Comparison of ENCODE assay signal across 33 cellular contexts in the genomic region with DNA sequence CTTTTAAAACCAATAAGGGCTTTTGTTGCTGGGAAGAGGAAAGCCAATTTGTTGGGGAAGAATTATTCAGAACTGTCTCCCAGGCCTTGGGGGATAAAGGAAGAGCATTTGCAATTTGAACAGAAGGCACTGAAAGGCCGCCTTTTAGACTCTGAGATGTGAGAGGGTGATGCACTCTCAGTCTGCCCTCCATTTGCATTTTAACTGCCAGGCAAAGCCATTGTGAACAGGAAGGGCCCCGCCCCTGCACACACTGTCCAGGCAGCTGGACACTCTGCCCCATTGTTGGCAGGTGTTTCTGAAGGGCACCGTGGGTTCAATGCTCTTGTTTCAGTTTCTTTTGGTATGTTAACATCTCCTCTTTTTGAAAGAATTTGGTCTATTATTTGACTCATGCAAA.
DNase-seq lines count a peak whose midpoint lies in the region; ATAC-seq, FAIRE-seq and TF ChIP-seq lines count a peak whose summit lies in the region.
"Had no signal": no experiment of that assay in that cellular context is flagged by ENCODE, and none has a peak within 500 bp of the region (broad histone marks: within the 10 kb centered on the region; RNA-seq: fewer than 3 reads in every experiment).

No MANE protein-coding gene starts in this region.

- no peaks in the 10 kb centered on the region for H3K79me2 ChIP-seq in GM12878 (ENCODE audit: control insufficient read depth, insufficient read depth, low read length)
- H3K79me2 ChIP-seq: parathyroid adenoma had no signal

- no peaks in the 10 kb centered on the region for H3K27me3 ChIP-seq in HAP-1 (ENCODE audit: low read depth)
- peaks cover 2% of the 10 kb centered on the region in 2 experiments; a peak in 3 of 4 replicates for H3K27me3 ChIP-seq in GM12878 (replicated peaks in 1 of 2; ENCODE audit: control insufficient read depth in 2 of 2, insufficient read depth in 2 of 2, low read length in 1 of 2)
- H3K27me3 ChIP-seq: cardiac muscle cell, right lobe of liver, suprapubic skin had no signal

- H3K9ac ChIP-seq in GM12878 (ENCODE audit: control insufficient read depth, insufficient read depth, low read length), result no peak overlapping the region
- H3K9ac ChIP-seq: KMS-11, parathyroid adenoma had no signal

- POLR2A ChIA-PET in GM12878 (lab: Charles Lee), result no interaction called here

- ATAC-seq in GM12878 (peak; percentile 41; the same call in 1 of the 3 replicates), HG03354 (IDR thresholded peaks at IDR 0.05; ENCODE audit: poor library complexity, severe bottlenecking, unreplicated experiment) (no peak), HG02884 (IDR thresholded peaks at IDR 0.05; ENCODE audit: unreplicated experiment) (no peak)
- ATAC-seq: left cardiac atrium; right lobe of liver; stimulated activated effector memory CD8-positive, alpha-beta T cell treated with anti-CD3 and anti-CD28 coated beads, Interleukin-12 subunit alpha, Interleukin-12 subunit beta, amount 100 ng/mL, for 72 hours had no signal

- DNase-seq in NCI-H1092 treated with DMSO at 0.1 percent for 48 hours (lab: John Stamatoyannopoulos, UW), result peak; percentile 5
- no peak for DNase-seq in NCI-H1092 (lab: John Stamatoyannopoulos, UW)
- peak; percentile 75 to 81 for DNase-seq in HAP-1 (ENCODE audit: low spot score in 2 of 2)
- DNase-seq in GM12878 (ENCODE audit: low read depth, low spot score), result no peak
- peak; percentile 9 for DNase-seq in putamen (ENCODE audit: low spot score)
- no peak for DNase-seq in activated naive CD4-positive, alpha-beta T cell treated with anti-CD3 and anti-CD28 coated beads, Interleukin-2, amount 10 ng/mL, durations not matched to agents 7 days and 5 days
- DNase-seq: activated CD4-positive, alpha-beta memory T cell treated with anti-CD3 and anti-CD28 coated beads for 36 hours; activated CD4-positive, CD25-positive, alpha-beta regulatory T cell treated with anti-CD3 and anti-CD28 coated beads, Interleukin-2, amount 50 U/mL, for 72 hours; activated naive CD8-positive, alpha-beta T cell treated with anti-CD3 and anti-CD28 coated beads for 36 hours; aorta; CD4-positive, alpha-beta memory T cell; left cardiac atrium; mammary epithelial cell; NCI-H1694; NCI-H524; right lobe of liver; RPMI8226; stimulated activated CD4-positive, alpha-beta T cell treated with anti-CD3 and anti-CD28 coated beads, Interleukin-12 subunit alpha, Interleukin-12 subunit beta, amount 100 ng/mL, for 4 hours; stimulated activated CD4-positive, alpha-beta T cell treated with anti-CD3 and anti-CD28 coated beads, Interleukin-4, amount 100 ng/mL, for 24 hours; T-helper 1 cell had no signal

- no peak for TF ChIP-seq RAD21 in GM12878 (IDR thresholded peaks at IDR 0.05; ENCODE audit: insufficient read depth, low read depth, low read length)

- no peak overlapping the region for H2AFZ ChIP-seq in GM12878 (ENCODE audit: control insufficient read depth, low read depth, low read length)
- H2AFZ ChIP-seq: parathyroid adenoma had no signal

- H3K36me3 ChIP-seq in HAP-1 (replicated peaks) (no peaks in the 10 kb centered on the region), GM12878 (ENCODE audit: control insufficient read depth in 2 of 2, insufficient read depth in 2 of 2, low read length in 1 of 2) (no peaks in the 10 kb centered on the region)
- H3K36me3 ChIP-seq: cardiac muscle cell, right lobe of liver, suprapubic skin had no signal

- TF ChIP-seq EP300 in GM12878 (IDR thresholded peaks at IDR 0.05; ENCODE audit: borderline replicate concordance in 1 of 2, control insufficient read depth in 1 of 2, low read depth in 2 of 2, low read length in 2 of 2), result no peak

- SMC1A ChIA-PET in GM12878 (lab: Charles Lee; ENCODE audit: uncharacterized antibody, unreplicated experiment), result interaction anchor here (0.7 to 0.9 kb wide), 2 partner anchors 57 to 345 kb away, joined by 3 read pairs; no protein-coding TSS in a partner anchor

- CTCF ChIA-PET in GM12878 (lab: Yijun Ruan, JAX), result no interaction called here
- CTCF ChIA-PET in activated naive CD4-positive, alpha-beta T cell treated with anti-CD3 and anti-CD28 coated beads, Interleukin-2, amount 10 ng/mL, durations not matched to agents 7 days and 5 days (lab: Charles Lee), result no interaction called here

- TF ChIP-seq POLR2A in GM12878 (IDR thresholded peaks at IDR 0.05; ENCODE audit: low read depth, low read length), result no peak

- no peaks in the 10 kb centered on the region for H3K9me3 Mint-ChIP-seq in activated naive CD4-positive, alpha-beta T cell treated with anti-CD3 and anti-CD28 coated beads, Interleukin-2, amount 10 ng/mL, durations not matched to agents 7 days and 5 days
- H3K9me3 Mint-ChIP-seq: activated CD4-positive, alpha-beta memory T cell treated with anti-CD3 and anti-CD28 coated beads for 36 hours; activated naive CD8-positive, alpha-beta T cell treated with anti-CD3 and anti-CD28 coated beads for 36 hours; activated T-helper 2 cell treated with anti-CD3 and anti-CD28 coated beads, Interferon-gamma antibody, Interleukin-2, Interleukin-4, amounts not matched to agents 10 μg/mL and 5 μg/mL and 100 μg/mL, durations not matched to agents 14 hours and 24 hours and 36 hours; CD4-positive, alpha-beta memory T cell; stimulated activated effector memory CD8-positive, alpha-beta T cell treated with anti-CD3 and anti-CD28 coated beads, Interleukin-12 subunit alpha, Interleukin-12 subunit beta, amount 100 ng/mL, for 72 hours had no signal

- peaks cover 25% of the 10 kb centered on the region for H3K27me3 Mint-ChIP-seq in activated naive CD4-positive, alpha-beta T cell treated with anti-CD3 and anti-CD28 coated beads, Interleukin-2, amount 10 ng/mL, durations not matched to agents 7 days and 5 days

- in situ Hi-C loops in HAP-1 (cut with MboI; ENCODE audit: low sequenced_read_pairs) (no loop called here), GM12878 (cut with MboI) (no loop called here)

- H3K4me3 Mint-ChIP-seq in activated naive CD4-positive, alpha-beta T cell treated with anti-CD3 and anti-CD28 coated beads, Interleukin-2, amount 10 ng/mL, durations not matched to agents 7 days and 5 days, result no peak overlapping the region
- H3K4me3 Mint-ChIP-seq: activated CD4-positive, alpha-beta memory T cell treated with anti-CD3 and anti-CD28 coated beads for 36 hours; activated naive CD8-positive, alpha-beta T cell treated with anti-CD3 and anti-CD28 coated beads for 36 hours; CD4-positive, alpha-beta memory T cell; stimulated activated effector memory CD8-positive, alpha-beta T cell treated with anti-CD3 and anti-CD28 coated beads, Interleukin-12 subunit alpha, Interleukin-12 subunit beta, amount 100 ng/mL, for 72 hours had no signal

- no peak overlapping the region for H3K4me3 ChIP-seq in HAP-1
- H3K4me3 ChIP-seq in GM12878, result no peak overlapping the region
- H3K4me3 ChIP-seq: cardiac muscle cell, right lobe of liver, suprapubic skin had no signal

- RAD21 ChIA-PET in GM12878 (lab: Charles Lee; ENCODE audit: unreplicated experiment), result no interaction called here

- H3K4me2 ChIP-seq in GM12878 (ENCODE audit: control insufficient read depth, insufficient read depth), result no peak overlapping the region
- H3K4me2 ChIP-seq: KMS-11 had no signal

- 5% methylated on average over 3 of the region's 3 CpGs for WGBS in GM12878 (ENCODE audit: insufficient coverage, insufficient replicate concordance, low lambda C conversion rate, missing lambda C conversion rate)

- no TSS peak for BruUV-seq in GM12878 (replicated peaks; lab: Mats Ljungman, UMichigan)

- H3K9me3 ChIP-seq in HAP-1, result no peaks in the 10 kb centered on the region
- no peaks in the 10 kb centered on the region for H3K9me3 ChIP-seq in GM12878 (replicated peaks; ENCODE audit: control insufficient read depth, insufficient read depth, low read length)
- H3K9me3 ChIP-seq: right lobe of liver, suprapubic skin had no signal

- H3K27ac Mint-ChIP-seq in activated naive CD4-positive, alpha-beta T cell treated with anti-CD3 and anti-CD28 coated beads, Interleukin-2, amount 10 ng/mL, durations not matched to agents 7 days and 5 days, result no peak overlapping the region
- H3K27ac Mint-ChIP-seq: activated CD4-positive, alpha-beta memory T cell treated with anti-CD3 and anti-CD28 coated beads for 36 hours; activated naive CD8-positive, alpha-beta T cell treated with anti-CD3 and anti-CD28 coated beads for 36 hours; activated T-helper 2 cell treated with anti-CD3 and anti-CD28 coated beads, Interferon-gamma antibody, Interleukin-2, Interleukin-4, amounts not matched to agents 10 μg/mL and 5 μg/mL and 100 μg/mL, durations not matched to agents 14 hours and 24 hours and 36 hours; CD4-positive, alpha-beta memory T cell; stimulated activated effector memory CD8-positive, alpha-beta T cell treated with anti-CD3 and anti-CD28 coated beads, Interleukin-12 subunit alpha, Interleukin-12 subunit beta, amount 100 ng/mL, for 72 hours had no signal

- no peak for FAIRE-seq in GM12878 (lab: Jason Lieb, UNC)
- FAIRE-seq: endometrium, frontal cortex, G401.6, urothelium cell line had no signal

- H3K4me1 ChIP-seq in HAP-1, result peaks cover 16% of the 10 kb centered on the region
- H3K4me1 ChIP-seq in GM12878 (ENCODE audit: control insufficient read depth, insufficient read depth, low read length), result no peaks in the 10 kb centered on the region
- H3K4me1 ChIP-seq: parathyroid adenoma, right lobe of liver, suprapubic skin had no signal

- H3K36me3 Mint-ChIP-seq in activated naive CD4-positive, alpha-beta T cell treated with anti-CD3 and anti-CD28 coated beads, Interleukin-2, amount 10 ng/mL, durations not matched to agents 7 days and 5 days, result no peaks in the 10 kb centered on the region
- H3K36me3 Mint-ChIP-seq: activated CD4-positive, alpha-beta memory T cell treated with anti-CD3 and anti-CD28 coated beads for 36 hours; activated naive CD8-positive, alpha-beta T cell treated with anti-CD3 and anti-CD28 coated beads for 36 hours; CD4-positive, alpha-beta memory T cell; stimulated activated effector memory CD8-positive, alpha-beta T cell treated with anti-CD3 and anti-CD28 coated beads, Interleukin-12 subunit alpha, Interleukin-12 subunit beta, amount 100 ng/mL, for 72 hours had no signal

- H4K20me1 ChIP-seq in GM12878 (ENCODE audit: control insufficient read depth, insufficient read depth), result no peaks in the 10 kb centered on the region

- H3K27ac ChIP-seq in GM12878 (ENCODE audit: control insufficient read depth, insufficient read depth), result no peak overlapping the region
- H3K27ac ChIP-seq: 22Rv1, cardiac muscle cell, KMS-11, parathyroid adenoma, right lobe of liver, suprapubic skin had no signal

- intact Hi-C loops in GM12878 (cut with micrococcal nuclease; ENCODE audit: unreplicated experiment), result no loop called here

- no peaks in the 10 kb centered on the region for H3K4me1 Mint-ChIP-seq in activated naive CD4-positive, alpha-beta T cell treated with anti-CD3 and anti-CD28 coated beads, Interleukin-2, amount 10 ng/mL, durations not matched to agents 7 days and 5 days
- H3K4me1 Mint-ChIP-seq: activated naive CD8-positive, alpha-beta T cell treated with anti-CD3 and anti-CD28 coated beads for 36 hours; CD4-positive, alpha-beta memory T cell had no signal

- no peak for TF ChIP-seq CTCF in GM12878 (IDR thresholded peaks at IDR 0.05 in 2 of 3, conservative IDR thresholded peaks at IDR 0.05 in 1 of 3; ENCODE audit: control insufficient read depth in 2 of 3, extremely low read depth in 1 of 3, insufficient read depth in 1 of 3, low read depth in 3 of 3, low read length in 3 of 3)

Comparison
In these comparisons a context has a peak if more than half of its experiments do, and no peak if none do; other contexts are left out.
1. DNase-seq: peak in NCI-H1092 treated with DMSO at 0.1 percent for 48 hours (single experiment), HAP-1 (2 of 2) and putamen (single experiment); none in NCI-H1092 (single experiment), GM12878 (single experiment) and activated naive CD4-positive, alpha-beta T cell treated with anti-CD3 and anti-CD28 coated beads, Interleukin-2, amount 10 ng/mL, durations not matched to agents 7 days and 5 days (single experiment).